In genomic region chr12:15984963-15985362, GRCh38 we compare ENCODE assay signal across 21 cellular contexts.
"Had no signal": no experiment of that assay in that cellular context is flagged by ENCODE, and none has a peak within 500 bp of the region (broad histone marks: within the 10 kb centered on the region; RNA-seq: fewer than 3 reads in every experiment).

No MANE protein-coding gene starts in this region.

- H3K4me1 ChIP-seq: neural progenitor cell had no signal

- H3K27ac Mint-ChIP-seq: natural killer cell, neural progenitor cell had no signal

- H3K27ac ChIP-seq: epithelial cell of prostate, esophagus muscularis mucosa, gastroesophageal sphincter, neural progenitor cell, ovary, right atrium auricular region, sigmoid colon, skin epidermis, stomach, thoracic aorta, transverse colon had no signal

- H3K4me1 Mint-ChIP-seq: neural progenitor cell had no signal

- H3K27me3 ChIP-seq: esophagus muscularis mucosa, gastroesophageal sphincter, neural progenitor cell, ovary, right atrium auricular region, sigmoid colon, stomach, transverse colon had no signal

- H2AFZ ChIP-seq: neural progenitor cell had no signal

- H3K9me3 ChIP-seq: esophagus muscularis mucosa, gastroesophageal sphincter, ovary, right atrium auricular region, sigmoid colon, stomach, thoracic aorta, transverse colon had no signal

- H3K4me3 ChIP-seq: esophagus muscularis mucosa, gastroesophageal sphincter, lung, neural progenitor cell, ovary, right atrium auricular region, sigmoid colon, skin epidermis, stomach, thoracic aorta, transverse colon had no signal

- H3K36me3 ChIP-seq: neural progenitor cell, ovary, thoracic aorta had no signal

- H3K9me3 Mint-ChIP-seq: natural killer cell, neural progenitor cell had no signal

- H3K36me3 Mint-ChIP-seq: natural killer cell had no signal

- DNase-seq: cortex of kidney; effector memory CD4-positive, alpha-beta T cell; kidney; left cardiac atrium; left ventricle myocardium superior; natural killer cell; nucleus accumbens; ovary; sigmoid colon; stimulated activated naive CD4-positive, alpha-beta T cell; stomach; substantia nigra; transverse colon had no signal

- H3K4me3 Mint-ChIP-seq: natural killer cell, neural progenitor cell had no signal

- ATAC-seq: gastroesophageal sphincter, left cardiac atrium, left ventricle myocardium superior, natural killer cell had no signal

- H3K4me2 ChIP-seq: neural progenitor cell had no signal
